In the genomic region with DNA sequence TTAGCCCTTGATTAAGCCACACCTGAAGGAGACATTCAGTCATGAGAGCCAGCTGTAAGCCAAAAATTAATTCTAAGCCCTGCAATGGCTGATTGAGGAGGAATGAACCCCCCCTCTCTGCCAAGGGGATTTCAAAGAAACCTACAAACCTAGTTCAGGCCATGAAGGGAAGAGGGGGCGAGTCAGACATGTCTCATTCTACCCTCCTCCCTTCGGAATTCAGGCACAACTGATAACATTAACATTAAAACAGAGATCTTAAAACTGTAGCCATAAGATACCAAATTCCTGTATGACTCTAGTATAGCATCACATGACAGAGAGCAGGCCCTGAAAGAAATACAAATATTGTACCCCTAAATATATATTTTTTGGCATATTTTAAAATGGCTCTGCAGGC, we compare ENCODE assay signal across 22 cellular contexts. TPM values are rescaled to one million over a fixed set of nuclear protein-coding genes. Genes with fewer than 3 reads are reported as not detected.
A peak's percentile ranks its signal among the peaks of the same experiment; 100 is the strongest.
DNase-seq lines count a peak whose midpoint lies in the region; ATAC-seq and TF ChIP-seq lines count a peak whose summit lies in the region.
"Had no signal": no experiment of that assay in that cellular context is flagged by ENCODE, and none has a peak within 500 bp of the region (broad histone marks: within the 10 kb centered on the region; RNA-seq: fewer than 3 reads in every experiment).

No MANE protein-coding gene starts in this region.

- CTCF ChIA-PET in SK-N-SH (lab: Yijun Ruan, JAX): interaction anchor here (0.9 to 1.8 kb wide), 4 partner anchors 8 to 218 kb away, joined by 3 to 6 read pairs (median 4); no protein-coding TSS in a partner anchor
- CTCF ChIA-PET in RWPE1 (lab: Yijun Ruan, JAX): no interaction called here

- peaks cover 4% of the 10 kb centered on the region for H3F3A ChIP-seq in SK-N-SH (replicated peaks; ENCODE audit: insufficient read depth)

- H3K79me2 ChIP-seq in SK-N-SH (ENCODE audit: insufficient read depth) (no peaks in the 10 kb centered on the region), hepatocyte (no peaks in the 10 kb centered on the region)

- H2AFZ ChIP-seq in SK-N-SH (ENCODE audit: low read depth) (no peak overlapping the region), hepatocyte (no peak overlapping the region)

- H3K9ac ChIP-seq in SK-N-SH: no peak overlapping the region

- H3K27ac ChIP-seq in SK-N-SH (ENCODE audit: low read depth in 2 of 2, low read length in 1 of 2) (peak overlapping the region in 1 of 2 experiments; percentile 27; a peak in 2 of 4 replicates), RWPE1 (no peak overlapping the region), hepatocyte (peak overlapping the region; percentile 75)
- H3K27ac ChIP-seq: 22Rv1, dorsolateral prefrontal cortex, HL-60 had no signal

- TF ChIP-seq EP300 in SK-N-SH (IDR thresholded peaks at IDR 0.05; ENCODE audit: borderline replicate concordance in 1 of 2, low read depth in 1 of 2, low read length in 1 of 2): no peak

- H3K36me3 ChIP-seq in SK-N-SH (replicated peaks in 1 of 2; ENCODE audit: control insufficient read depth in 1 of 2, insufficient read depth in 2 of 2, low read length in 1 of 2) (no peaks in the 10 kb centered on the region), hepatocyte (replicated peaks; ENCODE audit: insufficient read depth, low read depth) (no peaks in the 10 kb centered on the region)

- H3K4me1 ChIP-seq in SK-N-SH (ENCODE audit: control insufficient read depth in 1 of 2, insufficient read depth in 2 of 2, low read depth in 1 of 2, low read length in 1 of 2) (peaks cover 0 to 11% of the 10 kb centered on the region in 2 experiments; a peak in 2 of 4 replicates), hepatocyte (ENCODE audit: insufficient read depth) (peaks cover 18% of the 10 kb centered on the region)

- ATAC-seq in SK-N-SH treated with all-trans-retinoic acid at 6 μM for 48 hours: no peak; the same call in 1 of the 3 replicates
- no peak for ATAC-seq in Right ventricle myocardium inferior
- ATAC-seq in GM19023 (IDR thresholded peaks at IDR 0.05; ENCODE audit: unreplicated experiment): no peak
- ATAC-seq: activated T-cell treated with anti-CD3 and anti-CD28 coated beads, Interleukin-2, amount 50 U/mL, for 72 hours; CD8-positive, alpha-beta T cell had no signal

- H3K27me3 ChIP-seq in SK-N-SH (ENCODE audit: insufficient read depth) (no peaks in the 10 kb centered on the region), hepatocyte (no peaks in the 10 kb centered on the region)
- H3K27me3 ChIP-seq: dorsolateral prefrontal cortex had no signal

- WGBS in SK-N-SH (ENCODE audit: low lambda C conversion rate): 51% methylated on average over 2 of the region's 2 CpGs
- 80% methylated on average over 2 of the region's 2 CpGs for WGBS in hepatocyte (ENCODE audit: low lambda C conversion rate, missing lambda C conversion rate)

- intact Hi-C loops in Right ventricle myocardium inferior (cut with DNase I): no loop called here

- TF ChIP-seq CTCF in SK-N-SH (IDR thresholded peaks at IDR 0.05): no peak
- TF ChIP-seq CTCF in RWPE1 (conservative IDR thresholded peaks at IDR 0.05; ENCODE audit: low read depth): no peak
- no peak for TF ChIP-seq CTCF in hepatocyte (IDR thresholded peaks at IDR 0.05; ENCODE audit: poor library complexity)

- H3K9me3 ChIP-seq in SK-N-SH: no peaks in the 10 kb centered on the region
- H3K9me3 ChIP-seq in hepatocyte (ENCODE audit: low read depth): no peaks in the 10 kb centered on the region

- no peak for TF ChIP-seq RAD21 in SK-N-SH (IDR thresholded peaks at IDR 0.05; ENCODE audit: low read length)

- H3K4me3 ChIP-seq in SK-N-SH (ENCODE audit: low read depth in 2 of 2, low read length in 1 of 2) (no peak overlapping the region), hepatocyte (no peak overlapping the region)
- H3K4me3 ChIP-seq: dorsolateral prefrontal cortex, lung had no signal

- POLR2A ChIA-PET in SK-N-SH (lab: Yijun Ruan, JAX) (no interaction called here), RWPE1 (lab: Yijun Ruan, JAX; ENCODE audit: low non-redundant PET) (no interaction called here)

- no peak for DNase-seq in SK-N-SH
- DNase-seq in RWPE1 (ENCODE audit: low spot score): peak; percentile 33
- no peak for DNase-seq in hepatocyte (ENCODE audit: low spot score)
- DNase-seq in Right ventricle myocardium inferior (ENCODE audit: missing footprints): no peak
- DNase-seq in GDM1 (lab: John Stamatoyannopoulos, UW): no peak
- no peak for DNase-seq in NCI-H2081 (lab: John Stamatoyannopoulos, UW)
- DNase-seq: activated CD4-positive, alpha-beta T cell treated with anti-CD3 and anti-CD28 coated beads for 1 hour; activated CD8-positive, alpha-beta memory T cell treated with anti-CD3 and anti-CD28 coated beads for 24 hours; activated naive CD4-positive, alpha-beta T cell treated with anti-CD3 and anti-CD28 coated beads, Interleukin-2, amount 50 U/mL, for 16 hours; activated T-cell treated with anti-CD3 and anti-CD28 coated beads, Interleukin-2, amount 50 U/mL, for 72 hours; CD8-positive, alpha-beta T cell; DMS53; dorsolateral prefrontal cortex; NCI-H1436 treated with DMSO at 0.1 percent for 48 hours; NCI-H524 treated with DMSO at 0.1 percent for 48 hours; SHP77; stimulated activated naive CD4-positive, alpha-beta T cell had no signal

- H3K9me2 ChIP-seq in SK-N-SH (no peaks in the 10 kb centered on the region), hepatocyte (replicated peaks; ENCODE audit: insufficient read depth) (no peaks in the 10 kb centered on the region)

- H4K20me1 ChIP-seq in SK-N-SH (ENCODE audit: insufficient read depth): no peaks in the 10 kb centered on the region
- no peaks in the 10 kb centered on the region for H4K20me1 ChIP-seq in hepatocyte (ENCODE audit: insufficient read depth, poor library complexity, severe bottlenecking)

- H3K4me2 ChIP-seq in SK-N-SH: no peak overlapping the region
- H3K4me2 ChIP-seq in hepatocyte: no peak overlapping the region

TF ChIP-seq in SK-N-SH, 30 proteins besides CTCF, POLR2A, EP300 and RAD21:
- peak; percentile 41; the same call in 1 of the 2 replicates for TF ChIP-seq FOSL2 (IDR thresholded peaks at IDR 0.05; ENCODE audit: borderline replicate concordance, low read depth)
- TF ChIP-seq, protein P1, sequence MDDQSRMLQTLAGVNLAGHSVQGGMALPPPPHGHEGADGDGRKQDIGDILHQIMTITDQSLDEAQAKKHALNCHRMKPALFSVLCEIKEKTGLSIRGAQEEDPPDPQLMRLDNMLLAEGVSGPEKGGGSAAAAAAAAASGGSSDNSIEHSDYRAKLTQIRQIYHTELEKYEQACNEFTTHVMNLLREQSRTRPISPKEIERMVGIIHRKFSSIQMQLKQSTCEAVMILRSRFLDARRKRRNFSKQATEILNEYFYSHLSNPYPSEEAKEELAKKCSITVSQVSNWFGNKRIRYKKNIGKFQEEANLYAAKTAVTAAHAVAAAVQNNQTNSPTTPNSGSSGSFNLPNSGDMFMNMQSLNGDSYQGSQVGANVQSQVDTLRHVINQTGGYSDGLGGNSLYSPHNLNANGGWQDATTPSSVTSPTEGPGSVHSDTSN (IDR thresholded peaks at IDR 0.05): no peak
- TF ChIP-seq TCF12 (IDR thresholded peaks at IDR 0.05): no peak
- no peak for TF ChIP-seq RCOR1 (IDR thresholded peaks at IDR 0.05; ENCODE audit: low read length)

TF ChIP-seq in SK-N-SH treated with all-trans-retinoic acid at 6 μM for 48 hours, 23 proteins besides CTCF, POLR2A, EP300 and RAD21:
- no peak for TF ChIP-seq PPARA (CRISPR knock-in tag; IDR thresholded peaks at IDR 0.05; ENCODE audit: borderline replicate concordance)
- TF ChIP-seq GLIS3 (CRISPR knock-in tag; IDR thresholded peaks at IDR 0.05): no peak
- TF ChIP-seq, protein P2, sequence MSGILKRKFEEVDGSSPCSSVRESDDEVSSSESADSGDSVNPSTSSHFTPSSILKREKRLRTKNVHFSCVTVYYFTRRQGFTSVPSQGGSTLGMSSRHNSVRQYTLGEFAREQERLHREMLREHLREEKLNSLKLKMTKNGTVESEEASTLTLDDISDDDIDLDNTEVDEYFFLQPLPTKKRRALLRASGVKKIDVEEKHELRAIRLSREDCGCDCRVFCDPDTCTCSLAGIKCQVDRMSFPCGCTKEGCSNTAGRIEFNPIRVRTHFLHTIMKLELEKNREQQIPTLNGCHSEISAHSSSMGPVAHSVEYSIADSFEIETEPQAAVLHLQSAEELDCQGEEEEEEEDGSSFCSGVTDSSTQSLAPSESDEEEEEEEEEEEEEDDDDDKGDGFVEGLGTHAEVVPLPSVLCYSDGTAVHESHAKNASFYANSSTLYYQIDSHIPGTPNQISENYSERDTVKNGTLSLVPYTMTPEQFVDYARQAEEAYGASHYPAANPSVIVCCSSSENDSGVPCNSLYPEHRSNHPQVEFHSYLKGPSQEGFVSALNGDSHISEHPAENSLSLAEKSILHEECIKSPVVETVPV (CRISPR knock-in tag; IDR thresholded peaks at IDR 0.05): no peak
- no peak for TF ChIP-seq BACH2 (CRISPR knock-in tag; IDR thresholded peaks at IDR 0.05; ENCODE audit: borderline replicate concordance)
- TF ChIP-seq ZFP3 (CRISPR knock-in tag; IDR thresholded peaks at IDR 0.05): no peak
- TF ChIP-seq, protein P3, sequence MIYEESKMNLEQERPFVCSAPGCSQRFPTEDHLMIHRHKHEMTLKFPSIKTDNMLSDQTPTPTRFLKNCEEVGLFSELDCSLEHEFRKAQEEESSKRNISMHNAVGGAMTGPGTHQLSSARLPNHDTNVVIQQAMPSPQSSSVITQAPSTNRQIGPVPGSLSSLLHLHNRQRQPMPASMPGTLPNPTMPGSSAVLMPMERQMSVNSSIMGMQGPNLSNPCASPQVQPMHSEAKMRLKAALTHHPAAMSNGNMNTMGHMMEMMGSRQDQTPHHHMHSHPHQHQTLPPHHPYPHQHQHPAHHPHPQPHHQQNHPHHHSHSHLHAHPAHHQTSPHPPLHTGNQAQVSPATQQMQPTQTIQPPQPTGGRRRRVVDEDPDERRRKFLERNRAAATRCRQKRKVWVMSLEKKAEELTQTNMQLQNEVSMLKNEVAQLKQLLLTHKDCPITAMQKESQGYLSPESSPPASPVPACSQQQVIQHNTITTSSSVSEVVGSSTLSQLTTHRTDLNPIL (CRISPR knock-in tag; IDR thresholded peaks at IDR 0.05; ENCODE audit: low read depth): no peak
- TF ChIP-seq ZNF565 (CRISPR knock-in tag; conservative IDR thresholded peaks at IDR 0.05; ENCODE audit: low read depth): no peak
TF ChIP-seq in SK-N-SH treated with all-trans-retinoic acid at 6 μM for 48 hours: peak in this region for 0.

RNA-seq across cellular contexts. Expression of a gene that starts 40.4 kb away (rescaled TPM):
- 40.6 and 67.9 TPM in 2 replicates for polyA plus RNA-seq in SK-N-SH (2012; rRNA removed)
- 48.9 and 59.9 TPM in 2 replicates for polyA plus RNA-seq in SK-N-SH (2012; cell fraction: cytosol; rRNA removed)
- 89.8 and 105 TPM in 2 replicates for polyA plus RNA-seq in SK-N-SH (2012; cell fraction: nucleus; rRNA removed)
- 12.6 and 16.2 TPM in 2 replicates for total RNA-seq in hepatocyte
- polyA plus RNA-seq in hepatocyte: 6.9 and 9.3 TPM in 2 replicates
- total RNA-seq in Right ventricle myocardium inferior: 8.0 TPM
